ENCODE assay signal across 8 cellular contexts in the genomic region with DNA sequence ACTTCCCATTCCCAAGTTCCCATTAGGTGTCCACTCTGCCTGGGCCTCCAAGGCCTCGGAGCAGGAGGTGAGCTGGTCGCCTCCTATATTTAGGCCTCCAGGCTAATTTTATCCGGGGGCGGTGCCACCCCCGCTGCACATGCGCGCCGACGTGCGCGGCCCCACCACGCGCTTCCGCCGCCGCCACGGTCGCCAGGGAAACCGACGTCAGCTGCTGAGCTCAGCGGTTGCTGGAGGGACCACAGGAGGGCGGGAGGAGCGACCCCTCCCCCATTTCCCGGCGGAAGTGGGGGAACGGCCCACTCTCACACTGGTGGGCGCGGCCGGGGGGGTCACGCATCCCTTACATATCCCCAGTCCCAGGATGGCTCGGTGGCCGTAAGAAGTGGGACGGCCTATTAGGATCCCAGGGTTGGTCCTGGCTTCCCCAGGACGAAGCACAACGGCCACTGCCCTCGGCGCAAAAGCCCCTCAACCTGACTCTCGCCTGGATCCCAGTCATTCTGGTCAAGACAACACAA. TPM values are rescaled to one million over a fixed set of nuclear protein-coding genes. Genes with fewer than 3 reads are reported as not detected.
DNase-seq lines count a peak whose midpoint lies in the region; ATAC-seq, FAIRE-seq and TF ChIP-seq lines count a peak whose summit lies in the region.

No MANE protein-coding gene starts in this region.

- peaks cover 19% of the 10 kb centered on the region for H4K20me1 ChIP-seq in DND-41 (ENCODE audit: insufficient read depth, low read length)
- no peaks in the 10 kb centered on the region for H4K20me1 ChIP-seq in GM23248 (ENCODE audit: insufficient read depth)

- H3K4me2 ChIP-seq in DND-41 (ENCODE audit: insufficient read depth, low read length), result peak overlapping the region; percentile 93
- H3K4me2 ChIP-seq in GM23248 (ENCODE audit: unreplicated experiment), result peak overlapping the region; percentile 86

- in situ Hi-C loops in GM23248 (cut with MboI), result no loop called here

- no peaks in the 10 kb centered on the region for H3K27me3 ChIP-seq in DND-41 (ENCODE audit: insufficient read depth, low read length, poor library complexity)
- H3K27me3 ChIP-seq in GM23248 (replicated peaks; ENCODE audit: insufficient read depth), result no peaks in the 10 kb centered on the region

- no peak for FAIRE-seq in kidney (lab: Jason Lieb, UNC)

- no peaks in the 10 kb centered on the region for H3K9me3 ChIP-seq in DND-41 (ENCODE audit: insufficient read depth, low read length, severe bottlenecking)
- H3K9me3 ChIP-seq in GM23248 (ENCODE audit: low read depth), result no peaks in the 10 kb centered on the region
- no peaks in the 10 kb centered on the region for H3K9me3 ChIP-seq in kidney (ENCODE audit: control insufficient read depth in 1 of 2, low read length in 2 of 2)

- ATAC-seq in DND-41 (ENCODE audit: insufficient read depth, low read depth), result peak; percentile 74

- intact Hi-C loops in kidney (cut with DNase I), result no loop called here

- no peaks in the 10 kb centered on the region for H3K9me2 ChIP-seq in GM23248 (ENCODE audit: insufficient read depth)

- H3K9ac ChIP-seq in DND-41 (ENCODE audit: low read depth, low read length) (peak overlapping the region; percentile 61), GM23248 (peak overlapping the region; percentile 99), kidney (ENCODE audit: low read length in 2 of 2) (peak overlapping the region; percentile 96 to 98)

- 1% methylated on average over 36 to 38 of the region's 38 CpGs for WGBS in GM23248 (ENCODE audit: low coverage in 1 of 2, low lambda C conversion rate in 2 of 2, missing lambda C conversion rate in 2 of 2), 2 experiments

- peaks cover 21% of the 10 kb centered on the region for H3F3A ChIP-seq in GM23248 (ENCODE audit: insufficient read depth)

- peak overlapping the region; percentile 32 for H2AFZ ChIP-seq in DND-41 (ENCODE audit: low read depth, low read length)
- H2AFZ ChIP-seq in GM23248, result no peak overlapping the region

- H3K4me3 ChIP-seq in DND-41 (ENCODE audit: low read depth in 1 of 2, low read length in 2 of 2) (peak overlapping the region; percentile 47 to 76), GM23248 (peak overlapping the region; percentile 81), kidney (ENCODE audit: low read length in 2 of 2) (peak overlapping the region; percentile 94 to 99)

- H3K4me1 ChIP-seq in DND-41 (ENCODE audit: insufficient read depth, low read length) (peaks cover 52% of the 10 kb centered on the region), GM23248 (ENCODE audit: insufficient read depth) (peaks cover 37% of the 10 kb centered on the region), kidney (ENCODE audit: control insufficient read depth in 1 of 2, insufficient read depth in 1 of 2, low read depth in 1 of 2, low read length in 2 of 2) (peaks cover 21 to 26% of the 10 kb centered on the region in 2 donors)

- H3K36me3 ChIP-seq in DND-41 (ENCODE audit: insufficient read depth, low read length) (peaks cover 42% of the 10 kb centered on the region), GM23248 (ENCODE audit: low read depth) (peaks cover 9% of the 10 kb centered on the region; the same call in 1 of the 2 replicates), kidney (ENCODE audit: control insufficient read depth in 1 of 2, insufficient read depth in 2 of 2, low read length in 2 of 2) (peaks cover 36 to 54% of the 10 kb centered on the region in 2 donors)

- H3K79me2 ChIP-seq in DND-41 (ENCODE audit: insufficient read depth, low read length) (peaks cover 17% of the 10 kb centered on the region), GM23248 (ENCODE audit: insufficient read depth) (peaks cover 32% of the 10 kb centered on the region)

- H3K27ac ChIP-seq in DND-41 (ENCODE audit: low read length), result peak overlapping the region; percentile 85
- H3K27ac ChIP-seq in GM23248, result peak overlapping the region; percentile 100
- peak overlapping the region; percentile 99 to 100 for H3K27ac ChIP-seq in kidney (ENCODE audit: low read depth in 2 of 2, low read length in 2 of 2)

- TF ChIP-seq CTCF in DND-41 (IDR thresholded peaks at IDR 0.05; ENCODE audit: borderline replicate concordance, extremely low read depth, low read length, poor library complexity, severe bottlenecking), result no peak
- peak; percentile 1 for TF ChIP-seq CTCF in kidney (IDR thresholded peaks at IDR 0.05; ENCODE audit: borderline replicate concordance, extremely low read depth, insufficient read depth)

- peak; percentile 96 for DNase-seq in DND-41
- DNase-seq in GM23248, result peak; percentile 93
- peak; percentile 44 for DNase-seq in NCI-H1092 (lab: John Stamatoyannopoulos, UW)
- DNase-seq in activated CD4-positive, CD25-positive, alpha-beta regulatory T cell treated with anti-CD3 and anti-CD28 coated beads, Interleukin-2, amount 50 U/mL, for 72 hours, result peak; percentile 84
- DNase-seq in cerebellar cortex (ENCODE audit: low spot score), result peak; percentile 88
- peak; percentile 97 for DNase-seq in kidney
- DNase-seq in stimulated activated CD4-positive, alpha-beta T cell treated with anti-CD3 and anti-CD28 coated beads, Interleukin-12 subunit alpha, Interleukin-12 subunit beta, amount 100 ng/mL, for 4 hours, result peak; percentile 84
- DNase-seq in NCI-H226, result no peak

RNA-seq across cellular contexts. Expression of a gene that starts 1.0 kb away (rescaled TPM):
- total RNA-seq in GM23248 (2014; rRNA removed; shearing (Covaris generic)), result 4.4 and 5.1 TPM in 2 replicates
- polyA plus RNA-seq in GM23248 (2016; fragmentation: Nextera tagmentation; extraction: Ambion mirVana) (5.3 and 5.9 TPM in 2 replicates), kidney (ENCODE audit: insufficient read depth, low read depth, low replicate concordance) (25.2 TPM)
- total RNA-seq in kidney, result 161 TPM

RNA-seq across cellular contexts. Expression of a gene that starts 11.6 kb away (rescaled TPM):
- 6.2 and 6.5 TPM in 2 replicates for total RNA-seq in GM23248 (2014; rRNA removed; shearing (Covaris generic))
- polyA plus RNA-seq in GM23248 (2016; fragmentation: Nextera tagmentation; extraction: Ambion mirVana) (25.5 and 27.1 TPM in 2 replicates), kidney (ENCODE audit: insufficient read depth, low read depth, low replicate concordance) (124 TPM)
- 107 TPM for total RNA-seq in kidney

RNA-seq across cellular contexts. Expression of a gene that starts 25.0 kb away (rescaled TPM):
- 11.6 TPM in 2 replicates for total RNA-seq in GM23248 (2014; rRNA removed; shearing (Covaris generic))
- 20.6 and 20.9 TPM in 2 replicates for polyA plus RNA-seq in GM23248 (2016; fragmentation: Nextera tagmentation; extraction: Ambion mirVana)
- 23.4 TPM for total RNA-seq in kidney
- 24.6 TPM for polyA plus RNA-seq in kidney (ENCODE audit: insufficient read depth, low read depth, low replicate concordance)

RNA-seq across cellular contexts. Expression of a gene that starts 27.3 kb away (rescaled TPM):
- not detected in 2 replicates for total RNA-seq in GM23248 (2014; rRNA removed; shearing (Covaris generic))
- not detected in 2 replicates for polyA plus RNA-seq in GM23248 (2016; fragmentation: Nextera tagmentation; extraction: Ambion mirVana)
- 0.25 TPM for total RNA-seq in kidney
- not detected for polyA plus RNA-seq in kidney (ENCODE audit: insufficient read depth, low read depth, low replicate concordance)

RNA-seq across cellular contexts. Expression of a gene that starts 32.9 kb away (rescaled TPM):
- under 0.01 TPM in 1 of 2 replicates, not detected in the other for total RNA-seq in GM23248 (2014; rRNA removed; shearing (Covaris generic))
- polyA plus RNA-seq in GM23248 (2016; fragmentation: Nextera tagmentation; extraction: Ambion mirVana), result 0.11 and 0.19 TPM in 2 replicates
- not detected for total RNA-seq in kidney
- polyA plus RNA-seq in kidney (ENCODE audit: insufficient read depth, low read depth, low replicate concordance), result not detected

Comparison
In these comparisons a context has a peak if more than half of its experiments do, and no peak if none do; other contexts are left out.
1. RNA of a gene that starts 1.0 kb away (total RNA-seq): 161 TPM in kidney (single experiment); 4.4 to 5.1 TPM in GM23248; every median in the first group is over 10 times any median in the second.
2. RNA of a gene that starts 11.6 kb away (total RNA-seq): 107 TPM in kidney (single experiment); 6.2 to 6.5 TPM in GM23248; every median in the first group is over 10 times any median in the second.
3. Peak in every context shown above with its lines, with median percentiles within 50 percentile points of each other: H3K27ac ChIP-seq, H3K4me3 ChIP-seq and H3K9ac ChIP-seq.